Comparison of ENCODE assay signal across 1 cellular context in the genomic region with DNA sequence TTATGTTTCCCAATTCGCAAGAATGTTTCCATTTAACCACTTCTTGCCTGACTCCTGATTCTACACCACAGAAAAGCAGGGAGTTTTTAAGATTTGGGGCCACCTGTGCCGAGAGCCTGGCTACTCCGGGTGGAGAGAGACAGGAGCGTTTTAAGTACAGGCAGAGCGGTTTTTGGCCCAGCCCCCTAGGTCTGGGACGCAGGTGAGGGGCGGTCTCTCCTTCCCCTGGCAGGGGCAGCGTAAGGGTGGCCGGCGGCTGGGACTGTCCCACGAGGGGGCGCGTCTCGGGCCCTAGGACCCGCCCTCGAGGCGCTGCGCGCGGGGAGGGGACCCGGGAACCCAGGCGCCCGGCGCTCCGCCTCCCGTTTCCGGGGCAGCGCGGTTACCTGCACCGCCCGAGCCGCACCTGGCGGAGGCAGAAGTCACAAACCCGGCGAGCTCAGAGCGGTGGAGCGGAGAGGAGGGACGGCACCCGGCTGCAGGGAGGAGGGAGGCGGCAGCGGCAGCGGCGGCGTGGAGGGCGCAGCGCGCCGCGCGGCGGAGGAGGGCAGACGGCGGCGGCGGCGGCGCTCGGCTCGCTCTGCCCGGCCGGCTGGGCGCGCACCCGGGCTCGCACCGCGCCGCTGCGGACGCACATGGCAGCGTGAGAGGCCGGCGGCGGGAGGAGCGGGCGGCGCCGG.
A peak's percentile ranks its signal among the peaks of the same experiment; 100 is the strongest.
TF ChIP-seq lines count a peak whose summit lies in the region.

A gene (plus strand): TSS at position 365 of the 680 bp plus-strand sequence. CDS start 508 bp downstream, outside the sequence.

TF ChIP-seq in Ishikawa, 13 proteins besides CTCF, POLR2A, EP300 and RAD21 (continued from another document):
- TF ChIP-seq, protein P1, sequence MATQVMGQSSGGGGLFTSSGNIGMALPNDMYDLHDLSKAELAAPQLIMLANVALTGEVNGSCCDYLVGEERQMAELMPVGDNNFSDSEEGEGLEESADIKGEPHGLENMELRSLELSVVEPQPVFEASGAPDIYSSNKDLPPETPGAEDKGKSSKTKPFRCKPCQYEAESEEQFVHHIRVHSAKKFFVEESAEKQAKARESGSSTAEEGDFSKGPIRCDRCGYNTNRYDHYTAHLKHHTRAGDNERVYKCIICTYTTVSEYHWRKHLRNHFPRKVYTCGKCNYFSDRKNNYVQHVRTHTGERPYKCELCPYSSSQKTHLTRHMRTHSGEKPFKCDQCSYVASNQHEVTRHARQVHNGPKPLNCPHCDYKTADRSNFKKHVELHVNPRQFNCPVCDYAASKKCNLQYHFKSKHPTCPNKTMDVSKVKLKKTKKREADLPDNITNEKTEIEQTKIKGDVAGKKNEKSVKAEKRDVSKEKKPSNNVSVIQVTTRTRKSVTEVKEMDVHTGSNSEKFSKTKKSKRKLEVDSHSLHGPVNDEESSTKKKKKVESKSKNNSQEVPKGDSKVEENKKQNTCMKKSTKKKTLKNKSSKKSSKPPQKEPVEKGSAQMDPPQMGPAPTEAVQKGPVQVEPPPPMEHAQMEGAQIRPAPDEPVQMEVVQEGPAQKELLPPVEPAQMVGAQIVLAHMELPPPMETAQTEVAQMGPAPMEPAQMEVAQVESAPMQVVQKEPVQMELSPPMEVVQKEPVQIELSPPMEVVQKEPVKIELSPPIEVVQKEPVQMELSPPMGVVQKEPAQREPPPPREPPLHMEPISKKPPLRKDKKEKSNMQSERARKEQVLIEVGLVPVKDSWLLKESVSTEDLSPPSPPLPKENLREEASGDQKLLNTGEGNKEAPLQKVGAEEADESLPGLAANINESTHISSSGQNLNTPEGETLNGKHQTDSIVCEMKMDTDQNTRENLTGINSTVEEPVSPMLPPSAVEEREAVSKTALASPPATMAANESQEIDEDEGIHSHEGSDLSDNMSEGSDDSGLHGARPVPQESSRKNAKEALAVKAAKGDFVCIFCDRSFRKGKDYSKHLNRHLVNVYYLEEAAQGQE (IDR thresholded peaks at IDR 0.05; ENCODE audit: low read depth) = no peak
- TF ChIP-seq, protein P2, sequence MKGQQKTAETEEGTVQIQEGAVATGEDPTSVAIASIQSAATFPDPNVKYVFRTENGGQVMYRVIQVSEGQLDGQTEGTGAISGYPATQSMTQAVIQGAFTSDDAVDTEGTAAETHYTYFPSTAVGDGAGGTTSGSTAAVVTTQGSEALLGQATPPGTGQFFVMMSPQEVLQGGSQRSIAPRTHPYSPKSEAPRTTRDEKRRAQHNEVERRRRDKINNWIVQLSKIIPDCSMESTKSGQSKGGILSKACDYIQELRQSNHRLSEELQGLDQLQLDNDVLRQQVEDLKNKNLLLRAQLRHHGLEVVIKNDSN (IDR thresholded peaks at IDR 0.05) = no peak; the same call in 1 of the 2 replicates
- TF ChIP-seq FOXM1 (IDR thresholded peaks at IDR 0.05; ENCODE audit: borderline replicate concordance, low read depth) = no peak
- TF ChIP-seq TCF12 (IDR thresholded peaks at IDR 0.05; ENCODE audit: low read depth) = 0 out of 2 replicates have a peak, but pooled peaks have one; percentile 35
